In genomic region chr13:30735025-30735967, GRCh38 we compare ENCODE assay signal across 1 cellular context.
TF ChIP-seq lines count a peak whose summit lies in the region.

ALOX5AP (plus strand) TSS chr13:30735543; CDS start chr13:30735606, 63 bp downstream.

TF ChIP-seq in IMR-90, 13 proteins besides CTCF, POLR2A, EP300 and RAD21 (continued from another document):
- TF ChIP-seq FOS (IDR thresholded peaks at IDR 0.05; ENCODE audit: low read depth, low read length) (no peak), USF2 (IDR thresholded peaks at IDR 0.05; ENCODE audit: low read depth, low read length) (no peak), RCOR1 (IDR thresholded peaks at IDR 0.05; ENCODE audit: insufficient replicate concordance, low read length) (no peak), MAZ (IDR thresholded peaks at IDR 0.05; ENCODE audit: borderline replicate concordance, low read depth, low read length) (no peak), NFE2L2 (IDR thresholded peaks at IDR 0.05; ENCODE audit: low read depth, low read length) (no peak), ELK1 (IDR thresholded peaks at IDR 0.05; ENCODE audit: borderline replicate concordance, low read depth, low read length) (no peak), CEBPB (IDR thresholded peaks at IDR 0.05; ENCODE audit: low read depth, low read length) (no peak)
TF ChIP-seq in IMR-90: peak in this region for 0.
